In genomic region chr15:66481107-66481856, GRCh38 we compare ENCODE assay signal across 1 cellular context.
TF ChIP-seq lines count a peak whose summit lies in the region.

No MANE protein-coding gene starts in this region.

TF ChIP-seq in K562, 482 proteins besides CTCF, POLR2A, EP300 and RAD21 (continued from another document and continues in another):
- TF ChIP-seq YY1 (IDR thresholded peaks at IDR 0.05; ENCODE audit: borderline replicate concordance in 1 of 3, control insufficient read depth in 1 of 3, extremely low read depth in 1 of 3, insufficient read depth in 3 of 3, insufficient read length in 1 of 3, insufficient replicate concordance in 2 of 3, low read depth in 1 of 3, low read length in 2 of 3) (no peak), CCAR2 (IDR thresholded peaks at IDR 0.05; ENCODE audit: low read depth, low read length) (no peak), TCFL5 (CRISPR knock-in tag; conservative IDR thresholded peaks at IDR 0.05) (no peak), ZC3H4 (CRISPR knock-in tag; IDR thresholded peaks at IDR 0.05; ENCODE audit: borderline replicate concordance) (no peak), IFI16 (CRISPR knock-in tag; IDR thresholded peaks at IDR 0.05) (no peak), NELFE (IDR thresholded peaks at IDR 0.05; ENCODE audit: insufficient read depth, insufficient read length) (no peak), KLF16 (IDR thresholded peaks at IDR 0.05) (peak; percentile 36; the same call in 1 of the 2 replicates), BDP1 (IDR thresholded peaks at IDR 0.05; ENCODE audit: insufficient read depth, insufficient read length) (no peak), CCNT2 (IDR thresholded peaks at IDR 0.05; ENCODE audit: borderline replicate concordance, extremely low read depth, insufficient read length, low read depth, low read length) (no peak), MAFK (IDR thresholded peaks at IDR 0.05; ENCODE audit: low read length) (0 out of 2 replicates have a peak, but pooled peaks have one; percentile 10), MAFG (tag; conservative IDR thresholded peaks at IDR 0.05) (no peak; the same call in 1 of the 2 replicates), GATAD2A (IDR thresholded peaks at IDR 0.05) (no peak), TARDBP (IDR thresholded peaks at IDR 0.05) (no peak), XRCC4 (IDR thresholded peaks at IDR 0.05; ENCODE audit: extremely low read depth, insufficient read depth, insufficient read length) (no peak), TGIF2 (CRISPR knock-in tag; IDR thresholded peaks at IDR 0.05) (no peak), DACH1 (IDR thresholded peaks at IDR 0.05; ENCODE audit: partially characterized antibody) (no peak), ILF3 (IDR thresholded peaks at IDR 0.05; ENCODE audit: borderline replicate concordance) (no peak), SPI1 (IDR thresholded peaks at IDR 0.05; ENCODE audit: borderline replicate concordance, low read depth, low read length) (no peak), STAT6 (CRISPR knock-in tag; IDR thresholded peaks at IDR 0.05) (no peak), POLR2AphosphoS5 (IDR thresholded peaks at IDR 0.05; ENCODE audit: control insufficient read depth, insufficient read depth, low read depth, low read length) (peak; percentile 66; the same call in 1 of the 2 replicates), SIRT6 (IDR thresholded peaks at IDR 0.05; ENCODE audit: low read depth, low read length) (no peak), COPS2 (conservative IDR thresholded peaks at IDR 0.05) (no peak), SIN3B (IDR thresholded peaks at IDR 0.05; ENCODE audit: low read depth) (no peak), SMAD4 (CRISPR knock-in tag; conservative IDR thresholded peaks at IDR 0.05) (peak; percentile 75), ZFP30 (CRISPR knock-in tag; IDR thresholded peaks at IDR 0.05; ENCODE audit: borderline replicate concordance) (no peak), DMBX1 (CRISPR knock-in tag; IDR thresholded peaks at IDR 0.05; ENCODE audit: borderline replicate concordance) (no peak), FOS (IDR thresholded peaks at IDR 0.05; ENCODE audit: extremely low read depth, insufficient read length) (no peak), ARID3A (IDR thresholded peaks at IDR 0.05; ENCODE audit: borderline replicate concordance, low read depth, low read length) (0 out of 2 replicates have a peak, but pooled peaks have one; percentile 24), E2F1 (CRISPR knock-in tag; IDR thresholded peaks at IDR 0.05) (no peak), ETV1 (tag; conservative IDR thresholded peaks at IDR 0.05; ENCODE audit: low read depth) (peak; percentile 63), ZNF639 (CRISPR knock-in tag; conservative IDR thresholded peaks at IDR 0.05 in 1 of 2, IDR thresholded peaks at IDR 0.05 in 1 of 2) (no peak), NCOR1 (IDR thresholded peaks at IDR 0.05) (peak; percentile 85), ZKSCAN3 (CRISPR knock-in tag; IDR thresholded peaks at IDR 0.05) (no peak), ZC3H8 (IDR thresholded peaks at IDR 0.05) (no peak), TBL1XR1 (IDR thresholded peaks at IDR 0.05; ENCODE audit: low read length in 2 of 2) (peak in 1 of 2 experiments; percentile 55; a peak in 1 of 4 replicates), NCOA2 (IDR thresholded peaks at IDR 0.05; ENCODE audit: partially characterized antibody in 2 of 2) (no peak), MCM5 (IDR thresholded peaks at IDR 0.05; ENCODE audit: low read depth) (no peak), NFXL1 (CRISPR knock-in tag; IDR thresholded peaks at IDR 0.05) (no peak), ZFX (CRISPR knock-in tag; IDR thresholded peaks at IDR 0.05) (no peak), NFRKB (IDR thresholded peaks at IDR 0.05; ENCODE audit: low read depth) (no peak), ZNF224 (CRISPR knock-in tag; IDR thresholded peaks at IDR 0.05) (no peak), KDM2B (CRISPR knock-in tag; IDR thresholded peaks at IDR 0.05) (no peak), TCF3 (CRISPR knock-in tag; IDR thresholded peaks at IDR 0.05) (peak; percentile 84), SP1 (CRISPR knock-in tag; IDR thresholded peaks at IDR 0.05) (0 out of 2 replicates have a peak, but pooled peaks have one; percentile 32), ZNF551 (CRISPR knock-in tag; IDR thresholded peaks at IDR 0.05) (no peak), RUNX1 (IDR thresholded peaks at IDR 0.05; ENCODE audit: low read depth) (no peak), CBX3 (IDR thresholded peaks at IDR 0.05; ENCODE audit: borderline replicate concordance in 1 of 2, low read length in 2 of 2) (peak in 1 of 2 experiments; percentile 25; a peak in 1 of 3 replicates), GTF2B (IDR thresholded peaks at IDR 0.05; ENCODE audit: extremely low read depth, insufficient read length) (no peak), STAT5A (IDR thresholded peaks at IDR 0.05; ENCODE audit: borderline replicate concordance, low read length) (peak; percentile 71), PTBP1 (IDR thresholded peaks at IDR 0.05; ENCODE audit: low read depth, low read length) (no peak), PTRF (tag; IDR thresholded peaks at IDR 0.05) (no peak), CREB5 (CRISPR knock-in tag; IDR thresholded peaks at IDR 0.05) (no peak), TEAD4 (IDR thresholded peaks at IDR 0.05; ENCODE audit: low read length) (peak; percentile 86), TEAD4 (CRISPR knock-in tag; IDR thresholded peaks at IDR 0.05; ENCODE audit: borderline replicate concordance) (no peak), ETV6 (IDR thresholded peaks at IDR 0.05; ENCODE audit: borderline replicate concordance in 1 of 2, low read depth in 2 of 2, low read length in 1 of 2) (no peak), ETV6 (CRISPR knock-in tag; IDR thresholded peaks at IDR 0.05; ENCODE audit: borderline replicate concordance) (no peak), ZNF707 (CRISPR knock-in tag; conservative IDR thresholded peaks at IDR 0.05) (no peak), POLR2G (IDR thresholded peaks at IDR 0.05; ENCODE audit: low read depth, low read length) (no peak), CBFA2T2 (conservative IDR thresholded peaks at IDR 0.05) (peak; percentile 84), JUNB (CRISPR knock-in tag; conservative IDR thresholded peaks at IDR 0.05) (no peak), RCOR1 (IDR thresholded peaks at IDR 0.05; ENCODE audit: borderline replicate concordance in 1 of 2, low read depth in 2 of 2, low read length in 2 of 2) (peak in 1 of 2 experiments; percentile 53; a peak in 1 of 4 replicates), MEF2A (IDR thresholded peaks at IDR 0.05; ENCODE audit: control insufficient read depth, low read depth, low read length) (no peak), TAL1 (IDR thresholded peaks at IDR 0.05) (peak; percentile 84), FOXA1 (IDR thresholded peaks at IDR 0.05; ENCODE audit: borderline replicate concordance) (no peak), ZBTB49 (CRISPR knock-in tag; IDR thresholded peaks at IDR 0.05; ENCODE audit: borderline replicate concordance) (no peak), CEBPB (tag; IDR thresholded peaks at IDR 0.05) (no peak)
